1 cellular context compared by ENCODE assay signal in genomic region chr2:206011795-206012194, GRCh38.
TF ChIP-seq lines count a peak whose summit lies in the region.

No MANE protein-coding gene starts in this region.

TF ChIP-seq in HEK293T, 16 proteins besides CTCF, POLR2A, EP300 and RAD21 (continued from another document):
- no peak for TF ChIP-seq CTBP1 (IDR thresholded peaks at IDR 0.05; ENCODE audit: borderline replicate concordance)
TF ChIP-seq in HEK293T: peak in this region for 0.
